18 cellular contexts compared by ENCODE assay signal in genomic region chr19:47623921-47624391, GRCh38. TPM values are rescaled to one million over a fixed set of nuclear protein-coding genes. Genes with fewer than 3 reads are reported as not detected.
DNase-seq lines count a peak whose midpoint lies in the region; ATAC-seq, FAIRE-seq and TF ChIP-seq lines count a peak whose summit lies in the region.
"Had no signal": no experiment of that assay in that cellular context is flagged by ENCODE, and none has a peak within 500 bp of the region (broad histone marks: within the 10 kb centered on the region; RNA-seq: fewer than 3 reads in every experiment).

No MANE protein-coding gene starts in this region.

- H4K20me1 ChIP-seq in K562 (replicated peaks; ENCODE audit: control insufficient read depth, insufficient read depth, low read length) (peaks cover 17% of the 10 kb centered on the region), smooth muscle cell (ENCODE audit: low read depth) (peaks cover 100% of the 10 kb centered on the region)

- H3K36me3 Mint-ChIP-seq in activated CD8-positive, alpha-beta T cell treated with anti-CD3 and anti-CD28 coated beads for 36 hours (ENCODE audit: low read depth) = no peaks in the 10 kb centered on the region
- no peaks in the 10 kb centered on the region for H3K36me3 Mint-ChIP-seq in activated CD8-positive, alpha-beta T cell treated with anti-CD3 and anti-CD28 coated beads, Interleukin-2, amount 10 ng/mL, durations not matched to agents 7 days and 5 days (ENCODE audit: low read depth)

- H3K9me1 ChIP-seq in K562 (ENCODE audit: control insufficient read depth, insufficient read depth, low read length) = no peaks in the 10 kb centered on the region

- H3K79me2 ChIP-seq in K562 (ENCODE audit: control insufficient read depth, insufficient read depth, low read length) (peaks cover 25% of the 10 kb centered on the region), smooth muscle cell (ENCODE audit: low read depth) (peaks cover 98% of the 10 kb centered on the region)

- no peak for TF ChIP-seq POLR2A in K562 (conservative IDR thresholded peaks at IDR 0.05)

- in situ Hi-C loops in K562 (cut with MboI) = no loop called here

- H3K4me3 ChIP-seq in K562 = no peak overlapping the region
- H3K4me3 ChIP-seq in right cardiac atrium (ENCODE audit: low read length) = no peak overlapping the region
- H3K4me3 ChIP-seq in smooth muscle cell = no peak overlapping the region
- H3K4me3 ChIP-seq: HAP-1, left lung, MG63, thoracic aorta had no signal

- BruUV-seq in K562 (replicated peaks; lab: Mats Ljungman, UMichigan) = no TSS peak

- H3K4me2 ChIP-seq in K562 (ENCODE audit: insufficient read depth, low read length) = no peak overlapping the region
- H3K4me2 ChIP-seq in smooth muscle cell = no peak overlapping the region

- no peaks in the 10 kb centered on the region for H3K27me3 Mint-ChIP-seq in activated CD8-positive, alpha-beta T cell treated with anti-CD3 and anti-CD28 coated beads for 36 hours
- H3K27me3 Mint-ChIP-seq in activated CD8-positive, alpha-beta T cell treated with anti-CD3 and anti-CD28 coated beads, Interleukin-2, amount 10 ng/mL, durations not matched to agents 7 days and 5 days (ENCODE audit: low read depth) = no peaks in the 10 kb centered on the region

- H3K9ac ChIP-seq in K562 (ENCODE audit: insufficient read depth in 1 of 2, low read depth in 2 of 2, low read length in 2 of 2) (no peak overlapping the region; a peak in 1 of 4 replicates), smooth muscle cell (ENCODE audit: low read depth) (no peak overlapping the region)

- POLR2A ChIA-PET in activated CD8-positive, alpha-beta T cell treated with anti-CD3 and anti-CD28 coated beads for 36 hours (lab: Charles Lee) = interaction anchor here (0.7 kb wide), 2 partner anchors 77 to 140 kb away, joined by 3 read pairs; partner anchors contain the start of gene KPTN
- POLR2A ChIA-PET in activated CD8-positive, alpha-beta T cell treated with anti-CD3 and anti-CD28 coated beads, Interleukin-2, amount 10 ng/mL, durations not matched to agents 7 days and 5 days (lab: Charles Lee) = interaction anchor here (0.6 kb wide), 2 partner anchors 13 to 740 kb away, joined by 3 read pairs; no protein-coding TSS in a partner anchor
- POLR2A ChIA-PET in K562 (lab: Yijun Ruan, JAX) = interaction anchor here (0.6 kb wide), 1 partner anchor 17 kb away, joined by 3 read pairs; no protein-coding TSS in a partner anchor
- POLR2A ChIA-PET in GM10248 (lab: Yijun Ruan, JAX) = no interaction called here

- H3K27ac Mint-ChIP-seq in activated CD8-positive, alpha-beta T cell treated with anti-CD3 and anti-CD28 coated beads for 36 hours = peak overlapping the region; percentile 25
- no peak overlapping the region for H3K27ac Mint-ChIP-seq in activated CD8-positive, alpha-beta T cell treated with anti-CD3 and anti-CD28 coated beads, Interleukin-2, amount 10 ng/mL, durations not matched to agents 7 days and 5 days
- H3K27ac Mint-ChIP-seq: activated T-helper 1 cell treated with anti-CD3 and anti-CD28 coated beads, Interleukin-12 subunit alpha, Interleukin-12 subunit beta, Interleukin-2, Interleukin-4 antibody, amounts not matched to agents 30 ng/mL and 10 ng/mL and 1 ng/mL, durations not matched to agents 14 hours and 24 hours and 36 hours had no signal

- no peak for FAIRE-seq in K562 (lab: Jason Lieb, UNC)

- H3K9me3 ChIP-seq in K562 (replicated peaks; ENCODE audit: control insufficient read depth, insufficient read depth, low read depth, low read length) (no peaks in the 10 kb centered on the region), right cardiac atrium (ENCODE audit: control insufficient read depth, low read length) (no peaks in the 10 kb centered on the region), smooth muscle cell (replicated peaks; ENCODE audit: low read depth) (no peaks in the 10 kb centered on the region)
- H3K9me3 ChIP-seq: HAP-1, left lung, MG63, neutrophil, thoracic aorta had no signal

- H3K4me1 Mint-ChIP-seq in activated CD8-positive, alpha-beta T cell treated with anti-CD3 and anti-CD28 coated beads for 36 hours (ENCODE audit: low read depth) = peaks cover 35% of the 10 kb centered on the region
- peaks cover 6% of the 10 kb centered on the region for H3K4me1 Mint-ChIP-seq in activated CD8-positive, alpha-beta T cell treated with anti-CD3 and anti-CD28 coated beads, Interleukin-2, amount 10 ng/mL, durations not matched to agents 7 days and 5 days (ENCODE audit: low read depth)

- TF ChIP-seq EP300 in K562 (IDR thresholded peaks at IDR 0.05; ENCODE audit: low read length) = no peak

- no peaks in the 10 kb centered on the region for H3K9me3 Mint-ChIP-seq in activated CD8-positive, alpha-beta T cell treated with anti-CD3 and anti-CD28 coated beads for 36 hours
- H3K9me3 Mint-ChIP-seq in activated CD8-positive, alpha-beta T cell treated with anti-CD3 and anti-CD28 coated beads, Interleukin-2, amount 10 ng/mL, durations not matched to agents 7 days and 5 days (ENCODE audit: insufficient read depth) = no peaks in the 10 kb centered on the region
- H3K9me3 Mint-ChIP-seq: activated T-helper 1 cell treated with anti-CD3 and anti-CD28 coated beads, Interleukin-12 subunit alpha, Interleukin-12 subunit beta, Interleukin-2, Interleukin-4 antibody, amounts not matched to agents 30 ng/mL and 10 ng/mL and 1 ng/mL, durations not matched to agents 14 hours and 24 hours and 36 hours had no signal

- DNase-seq in activated CD8-positive, alpha-beta T cell treated with anti-CD3 and anti-CD28 coated beads for 36 hours = no peak
- DNase-seq in activated CD8-positive, alpha-beta T cell treated with anti-CD3 and anti-CD28 coated beads, Interleukin-2, amount 10 ng/mL, durations not matched to agents 7 days and 5 days = no peak
- no peak for DNase-seq in K562 (ENCODE audit: extremely low read depth in 1 of 4, low spot score in 3 of 4)
- peak in 1 of 3 donors; percentile 55 for DNase-seq in right cardiac atrium
- DNase-seq in smooth muscle cell (lab: John Stamatoyannopoulos, UW; ENCODE audit: unreplicated experiment) = no peak
- no peak for DNase-seq in activated gamma-delta T cell (lab: John Stamatoyannopoulos, UW)
- DNase-seq in GM10248 (ENCODE audit: extremely low spot score) = no peak
- DNase-seq: brain microvascular endothelial cell, Calu3, head of caudate nucleus, MG63 had no signal

- no peaks in the 10 kb centered on the region for H3K27me3 ChIP-seq in K562 (ENCODE audit: control insufficient read depth in 2 of 2, insufficient read depth in 2 of 2, low read length in 2 of 2)
- H3K27me3 ChIP-seq in right cardiac atrium (ENCODE audit: control insufficient read depth, insufficient read depth) = no peaks in the 10 kb centered on the region
- no peaks in the 10 kb centered on the region for H3K27me3 ChIP-seq in smooth muscle cell (ENCODE audit: low read depth)
- H3K27me3 ChIP-seq: brain microvascular endothelial cell, left lung, MG63, neutrophil had no signal

- no peak for ATAC-seq in activated CD8-positive, alpha-beta T cell treated with anti-CD3 and anti-CD28 coated beads for 36 hours
- no peak for ATAC-seq in activated CD8-positive, alpha-beta T cell treated with anti-CD3 and anti-CD28 coated beads, Interleukin-2, amount 10 ng/mL, durations not matched to agents 7 days and 5 days
- ATAC-seq in K562 (peak; percentile 54), right cardiac atrium (no peak), GM19328 (IDR thresholded peaks at IDR 0.05; ENCODE audit: unreplicated experiment) (no peak)
- ATAC-seq: left lung had no signal

- no peak for TF ChIP-seq CTCF in activated CD8-positive, alpha-beta T cell treated with anti-CD3 and anti-CD28 coated beads for 36 hours (IDR thresholded peaks at IDR 0.05)
- no peak for TF ChIP-seq CTCF in K562 (IDR thresholded peaks at IDR 0.05 in 2 of 3, conservative IDR thresholded peaks at IDR 0.05 in 1 of 3; ENCODE audit: insufficient read depth in 2 of 3, low read depth in 1 of 3, low read length in 3 of 3)
- TF ChIP-seq CTCF in smooth muscle cell (IDR thresholded peaks at IDR 0.05; ENCODE audit: borderline replicate concordance, insufficient read depth, poor library complexity, severe bottlenecking) = no peak
- no peak for TF ChIP-seq CTCF in GM10248 (IDR thresholded peaks at IDR 0.05; ENCODE audit: control extremely low read depth, extremely low read depth, low read depth, missing control alignments)

- no peaks in the 10 kb centered on the region; the same call in 2 of the 3 replicates for H3K36me3 ChIP-seq in K562 (ENCODE audit: control insufficient read depth, insufficient read depth, low read length)
- H3K36me3 ChIP-seq in smooth muscle cell (ENCODE audit: low read depth) = no peaks in the 10 kb centered on the region
- H3K36me3 ChIP-seq: brain microvascular endothelial cell, HAP-1, left lung, thoracic aorta had no signal

- H3K27ac ChIP-seq in K562 (ENCODE audit: extremely low read depth, low read depth, low read length) (no peak overlapping the region), right cardiac atrium (ENCODE audit: low read length) (peak overlapping the region; percentile 88), smooth muscle cell (ENCODE audit: low read depth) (peak overlapping the region; percentile 7)
- H3K27ac ChIP-seq: brain microvascular endothelial cell, left lung, neutrophil, thoracic aorta had no signal

- 70% methylated on average over 16 of the region's 18 CpGs for WGBS in K562 (ENCODE audit: insufficient coverage, low coverage, missing lambda C conversion rate)
- 70% methylated on average over 18 of the region's 18 CpGs for WGBS in right cardiac atrium
- 71% methylated on average over 14 of the region's 18 CpGs for WGBS in smooth muscle cell (ENCODE audit: low lambda C conversion rate)

- H2AFZ ChIP-seq in K562 (ENCODE audit: low read depth, low read length) = no peak overlapping the region
- H2AFZ ChIP-seq in smooth muscle cell (ENCODE audit: low read depth) = no peak overlapping the region

- TF ChIP-seq RAD21 in K562 (CRISPR knock-in tag; conservative IDR thresholded peaks at IDR 0.05 in 1 of 2, IDR thresholded peaks at IDR 0.05 in 1 of 2) = no peak

- CTCF ChIA-PET in activated CD8-positive, alpha-beta T cell treated with anti-CD3 and anti-CD28 coated beads for 36 hours (lab: Charles Lee) = interaction anchor here (0.8 kb wide), 1 partner anchor 290 kb away, joined by 3 read pairs; no protein-coding TSS in a partner anchor
- CTCF ChIA-PET in activated CD8-positive, alpha-beta T cell treated with anti-CD3 and anti-CD28 coated beads, Interleukin-2, amount 10 ng/mL, durations not matched to agents 7 days and 5 days (lab: Charles Lee) = no interaction called here
- CTCF ChIA-PET in K562 (lab: Yijun Ruan, JAX; ENCODE audit: low intra/inter-chr PET ratio) (no interaction called here), GM10248 (lab: Yijun Ruan, JAX) (interaction anchor here (1.5 kb wide), 1 partner anchor 187 kb away, joined by 5 read pairs; no protein-coding TSS in a partner anchor)

- no peaks in the 10 kb centered on the region for H3F3A ChIP-seq in smooth muscle cell (ENCODE audit: low read depth)

- H3K4me1 ChIP-seq in K562 (replicated peaks in 1 of 2; ENCODE audit: control insufficient read depth in 2 of 2, insufficient read depth in 2 of 2, low read length in 2 of 2) = peaks cover 8 to 24% of the 10 kb centered on the region in 2 experiments; a peak in 4 of 5 replicates
- peaks cover 16% of the 10 kb centered on the region for H3K4me1 ChIP-seq in right cardiac atrium (ENCODE audit: control insufficient read depth, insufficient read depth, low read length)
- no peaks in the 10 kb centered on the region for H3K4me1 ChIP-seq in smooth muscle cell (ENCODE audit: low read depth)
- H3K4me1 ChIP-seq: HAP-1 had no signal

- intact Hi-C loops in activated CD8-positive, alpha-beta T cell treated with anti-CD3 and anti-CD28 coated beads for 36 hours (cut with micrococcal nuclease) = no loop called here
- intact Hi-C loops in K562 (cut with micrococcal nuclease) (no loop called here), right cardiac atrium (cut with DNase I) (no loop called here)

- H3K4me3 Mint-ChIP-seq in activated CD8-positive, alpha-beta T cell treated with anti-CD3 and anti-CD28 coated beads for 36 hours = no peak overlapping the region
- no peak overlapping the region for H3K4me3 Mint-ChIP-seq in activated CD8-positive, alpha-beta T cell treated with anti-CD3 and anti-CD28 coated beads, Interleukin-2, amount 10 ng/mL, durations not matched to agents 7 days and 5 days
- H3K4me3 Mint-ChIP-seq: activated T-helper 1 cell treated with anti-CD3 and anti-CD28 coated beads, Interleukin-12 subunit alpha, Interleukin-12 subunit beta, Interleukin-2, Interleukin-4 antibody, amounts not matched to agents 30 ng/mL and 10 ng/mL and 1 ng/mL, durations not matched to agents 14 hours and 24 hours and 36 hours had no signal

RNA-seq across cellular contexts. Expression of gene BICRA, which starts 15.0 kb away (rescaled TPM):
- 1 to 10 TPM; 8.7 to 8.8 TPM for total RNA-seq in activated CD8-positive, alpha-beta T cell treated with anti-CD3 and anti-CD28 coated beads for 36 hours
- total RNA-seq in activated CD8-positive, alpha-beta T cell treated with anti-CD3 and anti-CD28 coated beads, Interleukin-2, amount 10 ng/mL, durations not matched to agents 7 days and 5 days = 10 to 100 TPM; 15.0 to 17.6 TPM
- total RNA-seq in K562 (2011; cell fraction: chromatin; rRNA removed; ENCODE audit: low replicate concordance) = 9.5 and 15.2 TPM in 2 replicates
- 8.5 and 9.6 TPM in 2 replicates for total RNA-seq in K562 (2011; cell fraction: nucleolus; rRNA removed)
- total RNA-seq in K562 (2011; cell fraction: nucleoplasm; rRNA removed) = 8.5 and 11.8 TPM in 2 replicates
- total RNA-seq in K562 (2014; rRNA removed) = 1.0 and 1.2 TPM in 2 replicates
- total RNA-seq in K562 (2014; rRNA removed; fragmentation: Illumina TruSeq; extraction: Trizol) = 0.87 and 1.6 TPM in 2 replicates
- total RNA-seq in K562 (2015; rRNA removed; fragmentation: Illumina TruSeq; extraction: Trizol) = 1.4 and 1.5 TPM in 2 replicates
- total RNA-seq in K562 (2021) = 8.8 and 9.0 TPM in 2 replicates
- polyA plus RNA-seq in K562 (2011; rRNA removed) = 0.26 and 0.51 TPM in 2 replicates
- 0.29 and 0.31 TPM in 2 replicates for polyA plus RNA-seq in K562 (2011; cell fraction: cytosol; rRNA removed)
- polyA plus RNA-seq in K562 (2011; cell fraction: nucleus; rRNA removed) = 2.0 and 2.6 TPM in 2 replicates
- 5.1 and 5.2 TPM in 2 replicates for polyA plus RNA-seq in K562 (2012)
- polyA plus RNA-seq in K562 (2014; fragmentation: Illumina TruSeq; extraction: Trizol) = 7.4 and 7.6 TPM in 2 replicates
- under 1 TPM; 0.01 to 0.07 TPM for polyA plus RNA-seq in K562 (2014; fragmentation: Nextera tagmentation; extraction: Ambion mirVana)
- polyA plus RNA-seq in K562 (2014; rRNA removed) = 1.7 and 2.7 TPM in 2 replicates
- polyA minus RNA-seq in K562 (2011; rRNA and poly(A)+ RNA removed) = 0.90 and 1.2 TPM in 2 replicates
- 1.2 and 1.3 TPM in 2 replicates for polyA minus RNA-seq in K562 (2011; cell fraction: cytosol; rRNA and poly(A)+ RNA removed)
- 3.1 and 4.8 TPM in 2 replicates for polyA minus RNA-seq in K562 (2011; cell fraction: nucleus; rRNA and poly(A)+ RNA removed)
- 10 to 100 TPM in 2 of 4 donors, 1 to 10 TPM in 2; 9.7 to 13.6 (median 11.0) TPM for total RNA-seq in right cardiac atrium
- 9.2 TPM for polyA plus RNA-seq in right cardiac atrium
- total RNA-seq in smooth muscle cell = 10.0 and 11.9 TPM in 2 replicates
- 3.6 and 5.5 TPM in 2 replicates for polyA plus RNA-seq in smooth muscle cell

RNA-seq across cellular contexts. Expression of gene ZNF541, which starts 51.0 kb away (rescaled TPM):
- under 1 TPM; 0.29 to 0.41 TPM for total RNA-seq in activated CD8-positive, alpha-beta T cell treated with anti-CD3 and anti-CD28 coated beads for 36 hours
- total RNA-seq in activated CD8-positive, alpha-beta T cell treated with anti-CD3 and anti-CD28 coated beads, Interleukin-2, amount 10 ng/mL, durations not matched to agents 7 days and 5 days = under 1 TPM; 0.10 to 0.13 TPM
- not detected in 2 replicates for total RNA-seq in K562 (2011; cell fraction: chromatin; rRNA removed; ENCODE audit: low replicate concordance)
- not detected in 2 replicates for total RNA-seq in K562 (2011; cell fraction: nucleolus; rRNA removed)
- not detected in 2 replicates for total RNA-seq in K562 (2011; cell fraction: nucleoplasm; rRNA removed)
- total RNA-seq in K562 (2014; rRNA removed) (0.09 and 0.12 TPM in 2 replicates), K562 (2014; rRNA removed; fragmentation: Illumina TruSeq; extraction: Trizol) (0.03 and 0.04 TPM in 2 replicates), K562 (2015; rRNA removed; fragmentation: Illumina TruSeq; extraction: Trizol) (0.08 and 0.11 TPM in 2 replicates), K562 (2021) (0.04 and 0.16 TPM in 2 replicates), right cardiac atrium (under 1 TPM in 1 of 4 donors, not detected in 3; 0.23 TPM), smooth muscle cell (not detected in 2 replicates)
- polyA plus RNA-seq in K562 (2011; rRNA removed) (0.06 and 0.15 TPM in 2 replicates), K562 (2014; fragmentation: Illumina TruSeq; extraction: Trizol) (0.07 TPM in 1 of 2 replicates, not detected in the other), K562 (2014; fragmentation: Nextera tagmentation; extraction: Ambion mirVana) (under 1 TPM in 1 of 2 experiments, not detected in 1; 0.04 TPM), K562 (2014; rRNA removed) (0.03 and 0.04 TPM in 2 replicates), right cardiac atrium (0.20 TPM), smooth muscle cell (not detected in 2 replicates)
- polyA plus RNA-seq in K562 (2011; cell fraction: cytosol; rRNA removed) = 0.10 and 0.15 TPM in 2 replicates
- polyA plus RNA-seq in K562 (2011; cell fraction: nucleus; rRNA removed) = 0.07 TPM in 1 of 2 replicates, not detected in the other
- 0.14 and 0.37 TPM in 2 replicates for polyA plus RNA-seq in K562 (2012)
- polyA minus RNA-seq in K562 (2011; rRNA and poly(A)+ RNA removed) = not detected in 2 replicates
- not detected in 2 replicates for polyA minus RNA-seq in K562 (2011; cell fraction: cytosol; rRNA and poly(A)+ RNA removed)
- not detected in 2 replicates for polyA minus RNA-seq in K562 (2011; cell fraction: nucleus; rRNA and poly(A)+ RNA removed)
- total RNA-seq: A673, Calu3, thoracic aorta had no signal

Comparison
In these comparisons a context has a peak if more than half of its experiments do, and no peak if none do; other contexts are left out.
1. CTCF ChIA-PET loops: an anchor here in activated CD8-positive, alpha-beta T cell treated with anti-CD3 and anti-CD28 coated beads for 36 hours (0.8 kb wide) and GM10248 (1.5 kb wide); none called in activated CD8-positive, alpha-beta T cell treated with anti-CD3 and anti-CD28 coated beads, Interleukin-2, amount 10 ng/mL, durations not matched to agents 7 days and 5 days and K562.